9 cellular contexts compared by ENCODE assay signal in genomic region chr1:235011599-235012435, GRCh38.
A peak's percentile ranks its signal among the peaks of the same experiment; 100 is the strongest.
DNase-seq lines count a peak whose midpoint lies in the region; ATAC-seq and TF ChIP-seq lines count a peak whose summit lies in the region.
"Had no signal": no experiment of that assay in that cellular context is flagged by ENCODE, and none has a peak within 500 bp of the region (broad histone marks: within the 10 kb centered on the region; RNA-seq: fewer than 3 reads in every experiment).

No MANE protein-coding gene starts in this region.

- no peak overlapping the region for H3K27ac Mint-ChIP-seq in endothelial cell (ENCODE audit: unreplicated experiment)

- peak overlapping the region; percentile 97 for H3K27ac ChIP-seq in osteoblast (ENCODE audit: low read depth, low read length)
- peak overlapping the region in 3 of 4 donors; percentile 12 to 54 (median 51) for H3K27ac ChIP-seq in tibial nerve

- H3K27me3 ChIP-seq in osteoblast (ENCODE audit: insufficient read depth, low read length) (no peaks in the 10 kb centered on the region), tibial nerve (no peaks in the 10 kb centered on the region)

- no peaks in the 10 kb centered on the region for H3K79me2 ChIP-seq in osteoblast (ENCODE audit: insufficient read depth, low read length)

- H4K20me1 ChIP-seq in osteoblast (ENCODE audit: insufficient read depth, low read length) = no peaks in the 10 kb centered on the region

- TF ChIP-seq POLR2A in GM15510 (IDR thresholded peaks at IDR 0.05; ENCODE audit: borderline replicate concordance, extremely low read depth, insufficient read length) (peak; percentile 57), tibial nerve (IDR thresholded peaks at IDR 0.05) (no peak)

- H3K4me1 Mint-ChIP-seq in endothelial cell (ENCODE audit: unreplicated experiment) = peaks cover 5% of the 10 kb centered on the region

- peaks cover 23% of the 10 kb centered on the region for H3K4me1 ChIP-seq in osteoblast (ENCODE audit: insufficient read depth, low read length)
- peaks cover 0 to 17% (median 8%) of the 10 kb centered on the region in 4 donors for H3K4me1 ChIP-seq in tibial nerve

- peak; percentile 76 for ATAC-seq in HG02678 (IDR thresholded peaks at IDR 0.05; ENCODE audit: unreplicated experiment)

- TF ChIP-seq EP300 in tibial nerve (IDR thresholded peaks at IDR 0.05) = no peak

- no peak overlapping the region for H3K4me3 Mint-ChIP-seq in endothelial cell (ENCODE audit: unreplicated experiment)
- H3K4me3 Mint-ChIP-seq: neural crest cell had no signal

- H3K9me3 ChIP-seq in osteoblast (ENCODE audit: low read depth, low read length) = peaks cover 2% of the 10 kb centered on the region
- peaks cover 0 to 6% (median 0%) of the 10 kb centered on the region in 4 donors for H3K9me3 ChIP-seq in tibial nerve

- TF ChIP-seq CTCF in epithelial cell of esophagus (IDR thresholded peaks at IDR 0.05; ENCODE audit: insufficient read depth, low read depth, low read length, missing control alignments) (no peak), osteoblast (IDR thresholded peaks at IDR 0.05; ENCODE audit: extremely low read depth, low read depth, low read length) (no peak), tibial nerve (IDR thresholded peaks at IDR 0.05) (no peak), endothelial cell (IDR thresholded peaks at IDR 0.05; ENCODE audit: unreplicated experiment) (no peak)

- no peak overlapping the region for H3K4me3 ChIP-seq in epithelial cell of esophagus (ENCODE audit: low read length)
- peak overlapping the region; percentile 7 for H3K4me3 ChIP-seq in osteoblast (ENCODE audit: insufficient read depth, low read length)
- no peak overlapping the region for H3K4me3 ChIP-seq in tibial nerve

- 82 to 83% methylated on average over 22 of the region's 22 CpGs for WGBS in tibial nerve, 2 donors

- H2AFZ ChIP-seq in osteoblast (ENCODE audit: low read length) = no peak overlapping the region

- no peaks in the 10 kb centered on the region for H3K27me3 Mint-ChIP-seq in endothelial cell (ENCODE audit: unreplicated experiment)

- H3K36me3 ChIP-seq in osteoblast (ENCODE audit: insufficient read depth, low read length) (no peaks in the 10 kb centered on the region), tibial nerve (no peaks in the 10 kb centered on the region)

- no peaks in the 10 kb centered on the region for H3K36me3 Mint-ChIP-seq in endothelial cell (ENCODE audit: low read depth, unreplicated experiment)

- peak overlapping the region; percentile 67 for H3K4me2 ChIP-seq in osteoblast (ENCODE audit: insufficient read depth, low read length)

- DNase-seq in NOMO-1 (lab: John Stamatoyannopoulos, UW; ENCODE audit: unreplicated experiment in 2 of 2) (peak; percentile 98), epithelial cell of esophagus (ENCODE audit: low read depth) (peak; percentile 100), osteoblast (ENCODE audit: insufficient read length, low spot score, missing footprints) (peak; percentile 96), tibial nerve (ENCODE audit: low spot score in 2 of 2) (no peak), endothelial cell (ENCODE audit: low spot score) (no peak)
- peak; percentile 96 for DNase-seq in activated CD8-positive, alpha-beta memory T cell treated with anti-CD3 and anti-CD28 coated beads, Interleukin-2, amount 50 U/mL, for 1 hour (ENCODE audit: extremely low read depth)

- H3K9me3 Mint-ChIP-seq in endothelial cell (ENCODE audit: unreplicated experiment) = no peaks in the 10 kb centered on the region

Comparison
In these comparisons a context has a peak if more than half of its experiments do, and no peak if none do; other contexts are left out.
1. DNase-seq: peak in NOMO-1 (2 of 2), activated CD8-positive, alpha-beta memory T cell treated with anti-CD3 and anti-CD28 coated beads, Interleukin-2, amount 50 U/mL, for 1 hour (single experiment), epithelial cell of esophagus (single experiment) and osteoblast (single experiment); none in tibial nerve (0 of 2) and endothelial cell (single experiment).